In genomic region chr1:113904292-113904673, GRCh38 we compare ENCODE assay signal across 8 cellular contexts. TPM values are rescaled to one million over a fixed set of nuclear protein-coding genes. Genes with fewer than 3 reads are reported as not detected.
DNase-seq lines count a peak whose midpoint lies in the region; ATAC-seq, FAIRE-seq and TF ChIP-seq lines count a peak whose summit lies in the region.

No MANE protein-coding gene starts in this region.

- intact Hi-C loops in naive thymus-derived CD4-positive, alpha-beta T cell (cut with micrococcal nuclease): loop anchor here (1.0 to 10.0 kb wide), 12 partner anchors 33 to 1189 kb away; partner anchors contain the start of genes PHTF1 (in 1 of the 2), PPM1J (in 1 of the 2), PTPN22 (in 1 of the 2) and RSBN1 (in 1 of the 2)

- peak overlapping the region; percentile 96 to 100 (median 99) for H3K27ac Mint-ChIP-seq in naive thymus-derived CD4-positive, alpha-beta T cell

- H3K4me1 ChIP-seq in BE2C (peaks cover 3% of the 10 kb centered on the region; the same call in 1 of the 2 replicates), ectodermal cell (ENCODE audit: control insufficient read depth, insufficient read depth, low read length) (peaks cover 8% of the 10 kb centered on the region)
- H3K4me1 ChIP-seq in naive thymus-derived CD4-positive, alpha-beta T cell (ENCODE audit: control insufficient read depth in 2 of 2, insufficient read depth in 2 of 2, low read length in 2 of 2): peaks cover 15 to 21% of the 10 kb centered on the region in 2 donors

- POLR2A ChIA-PET in naive thymus-derived CD4-positive, alpha-beta T cell (lab: Charles Lee): interaction anchor here (0.5 to 6.7 kb wide), 17 partner anchors 12 to 146 kb away, joined by 3 to 201 read pairs (median 5); partner anchors contain the start of genes HIPK1 and RSBN1

- peaks cover 12% of the 10 kb centered on the region for H3K36me3 ChIP-seq in BE2C
- no peaks in the 10 kb centered on the region for H3K36me3 ChIP-seq in ectodermal cell (ENCODE audit: control insufficient read depth, insufficient read depth, low read length)
- peaks cover 0 to 42% (median 7%) of the 10 kb centered on the region in 3 experiments for H3K36me3 ChIP-seq in naive thymus-derived CD4-positive, alpha-beta T cell (ENCODE audit: control insufficient read depth in 2 of 3, insufficient read depth in 3 of 3, low read length in 3 of 3)

- H3K9me3 Mint-ChIP-seq in naive thymus-derived CD4-positive, alpha-beta T cell: no peaks in the 10 kb centered on the region

- H3K4me3 ChIP-seq in BE2C (ENCODE audit: low read depth, low read length) (peak overlapping the region; percentile 84), ectodermal cell (ENCODE audit: insufficient read depth, low read depth, low read length) (peak overlapping the region; percentile 88)
- peak overlapping the region; percentile 82 for H3K4me3 ChIP-seq in naive thymus-derived CD4-positive, alpha-beta T cell (ENCODE audit: low read length)

- H3K36me3 Mint-ChIP-seq in naive thymus-derived CD4-positive, alpha-beta T cell: peaks cover 13 to 40% (median 18%) of the 10 kb centered on the region in 5 donors

- CTCF ChIA-PET in naive thymus-derived CD4-positive, alpha-beta T cell (lab: Charles Lee): interaction anchor here (0.6 to 5.4 kb wide), 15 partner anchors 26 to 497 kb away, joined by 3 to 40 read pairs (median 4); partner anchors contain the start of genes HIPK1 and RSBN1

- H3K4me1 Mint-ChIP-seq in naive thymus-derived CD4-positive, alpha-beta T cell: peaks cover 40 to 65% (median 60%) of the 10 kb centered on the region in 7 donors

- no peak for TF ChIP-seq POLR2A in H54 (IDR thresholded peaks at IDR 0.05; ENCODE audit: low read depth, low read length)

- 2 to 3% methylated on average over 11 of the region's 11 CpGs for whole genome bisulfite sequencing in ectodermal cell, 2 experiments

- no peak for DNase-seq in BE2C
- peak; percentile 5 for DNase-seq in RPMI8226
- peak in 2 of 9 donors; percentile 68 to 70 for DNase-seq in naive thymus-derived CD4-positive, alpha-beta T cell
- no peak for DNase-seq in H54 (ENCODE audit: insufficient read length, low spot score)
- no peak for DNase-seq in midbrain (lab: John Stamatoyannopoulos, UW)

- H3K27me3 ChIP-seq in BE2C: no peaks in the 10 kb centered on the region
- H3K27me3 ChIP-seq in ectodermal cell (ENCODE audit: control insufficient read depth, insufficient read depth, low read length, poor library complexity, severe bottlenecking): no peaks in the 10 kb centered on the region
- H3K27me3 ChIP-seq in naive thymus-derived CD4-positive, alpha-beta T cell (ENCODE audit: control insufficient read depth in 2 of 2, insufficient read depth in 2 of 2, low read length in 2 of 2): no peaks in the 10 kb centered on the region

- peak; percentile 33 for ATAC-seq in GM19023 (IDR thresholded peaks at IDR 0.05; ENCODE audit: unreplicated experiment)
- ATAC-seq in HG03280 (IDR thresholded peaks at IDR 0.05; ENCODE audit: unreplicated experiment): peak; percentile 1
- ATAC-seq in naive thymus-derived CD4-positive, alpha-beta T cell: peak; percentile 30

- peak overlapping the region; percentile 92 to 100 (median 99) for H3K4me3 Mint-ChIP-seq in naive thymus-derived CD4-positive, alpha-beta T cell

- H3K9me3 ChIP-seq in BE2C: no peaks in the 10 kb centered on the region
- H3K9me3 ChIP-seq in ectodermal cell (ENCODE audit: control insufficient read depth, low read length): no peaks in the 10 kb centered on the region
- H3K9me3 ChIP-seq in naive thymus-derived CD4-positive, alpha-beta T cell (ENCODE audit: control insufficient read depth in 2 of 3, low read length in 3 of 3): no peaks in the 10 kb centered on the region

- peak overlapping the region; percentile 44 for H3K27ac ChIP-seq in ectodermal cell (ENCODE audit: insufficient read depth, low read depth, low read length, poor library complexity, severe bottlenecking)
- peak overlapping the region; percentile 89 for H3K27ac ChIP-seq in naive thymus-derived CD4-positive, alpha-beta T cell (ENCODE audit: low read depth, low read length)

- no peak for TF ChIP-seq CTCF in BE2C (IDR thresholded peaks at IDR 0.05; ENCODE audit: low read depth, low read length)

- FAIRE-seq in H54 (lab: Jason Lieb, UNC): no peak

- H3K27me3 Mint-ChIP-seq in naive thymus-derived CD4-positive, alpha-beta T cell: peaks cover 0 to 4% (median 0%) of the 10 kb centered on the region in 5 donors

RNA-seq across cellular contexts. Expression of gene AP4B1, which starts 0.3 kb away (rescaled TPM):
- 34.1 TPM for polyA plus RNA-seq in BE2C (2012; ENCODE audit: insufficient read depth, insufficient read length, low read depth)
- polyA plus RNA-seq in ectodermal cell (2013, experiment 1 of 4): 22.2 TPM
- polyA plus RNA-seq in ectodermal cell (2013, experiment 2 of 4): 24.6 TPM
- 17.2 TPM for polyA plus RNA-seq in ectodermal cell (2013, experiment 3 of 4)
- 18.2 TPM for polyA plus RNA-seq in ectodermal cell (2013, experiment 4 of 4)
- 10 to 100 TPM; 50.8 to 75.4 (median 65.0) TPM for total RNA-seq in naive thymus-derived CD4-positive, alpha-beta T cell
- 10 to 100 TPM; 13.7 to 15.6 TPM for polyA plus RNA-seq in naive thymus-derived CD4-positive, alpha-beta T cell

RNA-seq across cellular contexts. Expression of gene DCLRE1B, which starts 0.8 kb away (rescaled TPM):
- polyA plus RNA-seq in BE2C (2012; ENCODE audit: insufficient read depth, insufficient read length, low read depth): 7.6 TPM
- 15.9 TPM for polyA plus RNA-seq in ectodermal cell (2013, experiment 1 of 4)
- polyA plus RNA-seq in ectodermal cell (2013, experiment 2 of 4): 17.5 TPM
- polyA plus RNA-seq in ectodermal cell (2013, experiment 3 of 4): 11.8 TPM
- 12.4 TPM for polyA plus RNA-seq in ectodermal cell (2013, experiment 4 of 4)
- 10 to 100 TPM in 1 of 5 experiments, 1 to 10 TPM in 4; 4.1 to 13.6 (median 6.9) TPM for total RNA-seq in naive thymus-derived CD4-positive, alpha-beta T cell
- 1 to 10 TPM; 3.7 to 6.8 TPM for polyA plus RNA-seq in naive thymus-derived CD4-positive, alpha-beta T cell

RNA-seq across cellular contexts. Expression of gene BCL2L15, which starts 16.9 kb away (rescaled TPM):
- polyA plus RNA-seq in BE2C (2012; ENCODE audit: insufficient read depth, insufficient read length, low read depth): 0.62 TPM
- not detected for polyA plus RNA-seq in ectodermal cell (2013, experiment 1 of 4)
- 0.62 TPM for polyA plus RNA-seq in ectodermal cell (2013, experiment 2 of 4)
- 0.05 TPM for polyA plus RNA-seq in ectodermal cell (2013, experiment 3 of 4)
- polyA plus RNA-seq in ectodermal cell (2013, experiment 4 of 4): 0.12 TPM
- 1 to 10 TPM; 1.1 to 7.5 (median 1.6) TPM for total RNA-seq in naive thymus-derived CD4-positive, alpha-beta T cell
- polyA plus RNA-seq in naive thymus-derived CD4-positive, alpha-beta T cell: under 1 TPM in 1 of 2 donors, not detected in 1; 0.60 TPM

RNA-seq across cellular contexts. Expression of gene HIPK1, which starts 24.8 kb away (rescaled TPM):
- polyA plus RNA-seq in BE2C (2012; ENCODE audit: insufficient read depth, insufficient read length, low read depth): 27.5 TPM
- polyA plus RNA-seq in ectodermal cell (2013, experiment 1 of 4): 37.8 TPM
- 39.6 TPM for polyA plus RNA-seq in ectodermal cell (2013, experiment 2 of 4)
- polyA plus RNA-seq in ectodermal cell (2013, experiment 3 of 4): 30.7 TPM
- polyA plus RNA-seq in ectodermal cell (2013, experiment 4 of 4): 35.2 TPM
- total RNA-seq in naive thymus-derived CD4-positive, alpha-beta T cell: 100 to 1,000 TPM in 4 of 5 experiments, 10 to 100 TPM in 1; 95.8 to 211 (median 124) TPM
- polyA plus RNA-seq in naive thymus-derived CD4-positive, alpha-beta T cell: 10 to 100 TPM; 11.8 to 21.3 TPM

RNA-seq across cellular contexts. Expression of gene PTPN22, which starts 32.8 kb away (rescaled TPM):
- 1.1 TPM for polyA plus RNA-seq in BE2C (2012; ENCODE audit: insufficient read depth, insufficient read length, low read depth)
- not detected for polyA plus RNA-seq in ectodermal cell (2013, experiment 1 of 4)
- polyA plus RNA-seq in ectodermal cell (2013, experiment 2 of 4): not detected
- polyA plus RNA-seq in ectodermal cell (2013, experiment 3 of 4): not detected
- polyA plus RNA-seq in ectodermal cell (2013, experiment 4 of 4): not detected
- 10 to 100 TPM; 22.2 to 76.7 (median 27.5) TPM for total RNA-seq in naive thymus-derived CD4-positive, alpha-beta T cell
- 10 to 100 TPM; 29.7 to 37.9 TPM for polyA plus RNA-seq in naive thymus-derived CD4-positive, alpha-beta T cell
